1 cellular context compared by ENCODE assay signal in genomic region chr2:37350034-37350433, GRCh38.
A peak's percentile ranks its signal among the peaks of the same experiment; 100 is the strongest.
TF ChIP-seq lines count a peak whose summit lies in the region.

No MANE protein-coding gene starts in this region.

TF ChIP-seq in HepG2, 621 proteins besides CTCF, POLR2A, EP300 and RAD21 (continued from another document and continues in another):
- TF ChIP-seq ZNF646 (CRISPR knock-in tag; IDR thresholded peaks at IDR 0.05) (no peak), ZSCAN9 (CRISPR knock-in tag; IDR thresholded peaks at IDR 0.05; ENCODE audit: borderline replicate concordance) (no peak), IKZF5 (CRISPR knock-in tag; IDR thresholded peaks at IDR 0.05) (0 out of 2 replicates have a peak, but pooled peaks have one; percentile 33), FOXC1 (CRISPR knock-in tag; IDR thresholded peaks at IDR 0.05; ENCODE audit: borderline replicate concordance) (no peak), ZNF879 (CRISPR knock-in tag; IDR thresholded peaks at IDR 0.05) (no peak), MIER2 (CRISPR knock-in tag; IDR thresholded peaks at IDR 0.05) (no peak), RXRA (CRISPR knock-in tag; IDR thresholded peaks at IDR 0.05) (peak; percentile 43; the same call in 1 of the 2 replicates), SATB2 (CRISPR knock-in tag; IDR thresholded peaks at IDR 0.05) (no peak), PRDM4 (CRISPR knock-in tag; IDR thresholded peaks at IDR 0.05; ENCODE audit: borderline replicate concordance) (no peak), NFAT5 (CRISPR knock-in tag; IDR thresholded peaks at IDR 0.05) (no peak), TARDBP (CRISPR knock-in tag; IDR thresholded peaks at IDR 0.05) (no peak), ETV6 (CRISPR knock-in tag; conservative IDR thresholded peaks at IDR 0.05) (no peak), TRIM22 (IDR thresholded peaks at IDR 0.05) (no peak), ZSCAN21 (CRISPR knock-in tag; IDR thresholded peaks at IDR 0.05; ENCODE audit: borderline replicate concordance) (no peak), POLR2G (IDR thresholded peaks at IDR 0.05; ENCODE audit: low read depth, low read length) (no peak), TFAP4 (IDR thresholded peaks at IDR 0.05; ENCODE audit: borderline replicate concordance, low read depth) (peak; percentile 2; the same call in 1 of the 2 replicates), HNRNPH1 (optimal IDR thresholded peaks at IDR 0.05; ENCODE audit: low read depth, low read length) (no peak), NAIF1 (CRISPR knock-in tag; IDR thresholded peaks at IDR 0.05; ENCODE audit: borderline replicate concordance) (no peak), NFE2L2 (IDR thresholded peaks at IDR 0.05; ENCODE audit: low read length) (no peak), ZNF503 (CRISPR knock-in tag; IDR thresholded peaks at IDR 0.05) (no peak), ZNF24 (IDR thresholded peaks at IDR 0.05) (no peak), RFX5 (IDR thresholded peaks at IDR 0.05; ENCODE audit: low read depth, low read length) (no peak), NPAS2 (CRISPR knock-in tag; IDR thresholded peaks at IDR 0.05; ENCODE audit: borderline replicate concordance) (no peak), ZFP91 (CRISPR knock-in tag; IDR thresholded peaks at IDR 0.05; ENCODE audit: borderline replicate concordance) (no peak), ZBTB37 (CRISPR knock-in tag; IDR thresholded peaks at IDR 0.05) (no peak), KDM6A (CRISPR knock-in tag; IDR thresholded peaks at IDR 0.05; ENCODE audit: low read depth) (peak; percentile 50; the same call in 1 of the 2 replicates), ESRRA (CRISPR knock-in tag; IDR thresholded peaks at IDR 0.05; ENCODE audit: low read depth) (no peak), ZEB1 (IDR thresholded peaks at IDR 0.05; ENCODE audit: insufficient replicate concordance, low read depth) (no peak), TBX3 (IDR thresholded peaks at IDR 0.05; ENCODE audit: borderline replicate concordance) (no peak), ZNF605 (CRISPR knock-in tag; IDR thresholded peaks at IDR 0.05) (no peak), ZBTB3 (CRISPR knock-in tag; IDR thresholded peaks at IDR 0.05; ENCODE audit: borderline replicate concordance, low read depth) (no peak), EED (CRISPR knock-in tag; IDR thresholded peaks at IDR 0.05) (no peak), HNRNPUL1 (IDR thresholded peaks at IDR 0.05; ENCODE audit: low read depth, low read length) (0 out of 2 replicates have a peak, but pooled peaks have one; percentile 62), PLRG1 (conservative IDR thresholded peaks at IDR 0.05) (no peak), CENPT (CRISPR knock-in tag; IDR thresholded peaks at IDR 0.05; ENCODE audit: low read depth) (no peak)
